21 cellular contexts compared by ENCODE assay signal in the genomic region with DNA sequence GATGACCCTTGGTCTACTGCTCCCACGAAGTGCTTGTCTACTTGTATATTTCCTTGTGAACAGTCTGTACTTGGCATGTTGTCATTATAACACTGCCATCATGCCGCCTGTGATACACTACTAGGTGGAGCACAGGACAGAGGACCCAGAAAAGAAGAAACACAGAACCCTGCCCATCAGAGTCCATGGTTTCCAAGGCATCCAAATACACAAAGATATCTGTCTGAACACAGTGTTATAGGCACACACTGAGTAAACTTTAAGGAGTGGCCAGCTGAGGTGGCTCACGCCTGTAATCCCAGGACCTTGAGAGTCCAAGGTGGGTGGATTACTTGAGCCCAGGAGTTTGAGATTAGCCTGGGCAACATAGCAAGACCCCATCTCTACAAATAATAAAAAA.
DNase-seq lines count a peak whose midpoint lies in the region; ATAC-seq and TF ChIP-seq lines count a peak whose summit lies in the region.
"Had no signal": no experiment of that assay in that cellular context is flagged by ENCODE, and none has a peak within 500 bp of the region (broad histone marks: within the 10 kb centered on the region; RNA-seq: fewer than 3 reads in every experiment).

No MANE protein-coding gene starts in this region.

- H3K36me3 ChIP-seq in colonic mucosa: no peaks in the 10 kb centered on the region
- peaks cover under 1% of the 10 kb centered on the region for H3K36me3 ChIP-seq in parathyroid adenoma (ENCODE audit: control insufficient read depth, insufficient read depth, low read length)

- intact Hi-C loops in natural killer cell (cut with micrococcal nuclease): no loop called here
- intact Hi-C loops in colonic mucosa (cut with DNase I): no loop called here
- intact Hi-C loops in activated CD4-positive, alpha-beta T cell treated with anti-CD3 and anti-CD28 coated beads, Interleukin-2, amount 10 ng/mL, durations not matched to agents 24 days and 14 days (cut with micrococcal nuclease): no loop called here

- H3K27me3 ChIP-seq in colonic mucosa (no peaks in the 10 kb centered on the region), parathyroid adenoma (ENCODE audit: control insufficient read depth, insufficient read depth, low read length) (no peaks in the 10 kb centered on the region)

- peaks cover 1% of the 10 kb centered on the region for H3K79me2 ChIP-seq in parathyroid adenoma

- H3K4me1 ChIP-seq in colonic mucosa (no peaks in the 10 kb centered on the region), parathyroid adenoma (peaks cover 19% of the 10 kb centered on the region)

- H3K27me3 Mint-ChIP-seq in natural killer cell treated with Interleukin-12 subunit alpha and Interleukin-12 subunit beta and Interleukin-15 and Interleukin-18, amount 100 ng/mL, for 72 hours: peaks cover 9 to 10% of the 10 kb centered on the region in 2 donors
- H3K27me3 Mint-ChIP-seq in natural killer cell (ENCODE audit: low read depth in 2 of 2): peaks cover 10 to 13% of the 10 kb centered on the region in 2 donors
- H3K27me3 Mint-ChIP-seq in nephron progenitor cell (ENCODE audit: low read depth, poor library complexity): peaks cover 5% of the 10 kb centered on the region
- peaks cover 2% of the 10 kb centered on the region for H3K27me3 Mint-ChIP-seq in activated CD4-positive, alpha-beta T cell treated with anti-CD3 and anti-CD28 coated beads, Interleukin-2, amount 10 ng/mL, durations not matched to agents 24 days and 14 days
- H3K27me3 Mint-ChIP-seq: CD4-positive, CD25-positive, alpha-beta regulatory T cell had no signal

- no peaks in the 10 kb centered on the region for H3K9me3 Mint-ChIP-seq in natural killer cell treated with Interleukin-12 subunit alpha and Interleukin-12 subunit beta and Interleukin-15 and Interleukin-18, amount 100 ng/mL, for 72 hours
- H3K9me3 Mint-ChIP-seq in natural killer cell (no peaks in the 10 kb centered on the region), nephron progenitor cell (peaks cover 5% of the 10 kb centered on the region)
- H3K9me3 Mint-ChIP-seq in activated CD4-positive, alpha-beta T cell treated with anti-CD3 and anti-CD28 coated beads, Interleukin-2, amount 10 ng/mL, durations not matched to agents 24 days and 14 days: no peaks in the 10 kb centered on the region
- H3K9me3 Mint-ChIP-seq: CD4-positive, CD25-positive, alpha-beta regulatory T cell had no signal

- peak; percentile 17 to 43 for ATAC-seq in natural killer cell treated with Interleukin-12 subunit alpha and Interleukin-12 subunit beta and Interleukin-15 and Interleukin-18, amount 100 ng/mL, for 72 hours
- ATAC-seq in natural killer cell: no peak
- ATAC-seq in GM19035 (IDR thresholded peaks at IDR 0.05; ENCODE audit: unreplicated experiment): no peak
- ATAC-seq: HCT116, Panc1 had no signal

- no peaks in the 10 kb centered on the region for H3K4me1 Mint-ChIP-seq in natural killer cell treated with Interleukin-12 subunit alpha and Interleukin-12 subunit beta and Interleukin-15 and Interleukin-18, amount 100 ng/mL, for 72 hours (ENCODE audit: low read depth in 2 of 2)
- no peaks in the 10 kb centered on the region for H3K4me1 Mint-ChIP-seq in natural killer cell
- peaks cover 51% of the 10 kb centered on the region for H3K4me1 Mint-ChIP-seq in nephron progenitor cell
- no peaks in the 10 kb centered on the region for H3K4me1 Mint-ChIP-seq in activated CD4-positive, alpha-beta T cell treated with anti-CD3 and anti-CD28 coated beads, Interleukin-2, amount 10 ng/mL, durations not matched to agents 24 days and 14 days

- H2AFZ ChIP-seq in parathyroid adenoma: peak overlapping the region; percentile 25

- H3K4me2 ChIP-seq in parathyroid adenoma (ENCODE audit: low read length): no peak overlapping the region

- H3K4me3 ChIP-seq in colonic mucosa (no peak overlapping the region), parathyroid adenoma (ENCODE audit: low read depth, low read length) (no peak overlapping the region)

- no peak for TF ChIP-seq CTCF in natural killer cell (IDR thresholded peaks at IDR 0.05)
- no peak for TF ChIP-seq CTCF in colonic mucosa (IDR thresholded peaks at IDR 0.05)
- TF ChIP-seq CTCF in parathyroid adenoma (IDR thresholded peaks at IDR 0.05): no peak
- TF ChIP-seq CTCF in nephron progenitor cell (IDR thresholded peaks at IDR 0.05): no peak

- H3K36me3 Mint-ChIP-seq in natural killer cell treated with Interleukin-12 subunit alpha and Interleukin-12 subunit beta and Interleukin-15 and Interleukin-18, amount 100 ng/mL, for 72 hours: no peaks in the 10 kb centered on the region
- H3K36me3 Mint-ChIP-seq in natural killer cell (no peaks in the 10 kb centered on the region), nephron progenitor cell (ENCODE audit: low read depth) (no peaks in the 10 kb centered on the region)
- peaks cover 5% of the 10 kb centered on the region for H3K36me3 Mint-ChIP-seq in activated CD4-positive, alpha-beta T cell treated with anti-CD3 and anti-CD28 coated beads, Interleukin-2, amount 10 ng/mL, durations not matched to agents 24 days and 14 days (ENCODE audit: low read depth)

- H3K27ac Mint-ChIP-seq in natural killer cell treated with Interleukin-12 subunit alpha and Interleukin-12 subunit beta and Interleukin-15 and Interleukin-18, amount 100 ng/mL, for 72 hours: no peak overlapping the region
- H3K27ac Mint-ChIP-seq in natural killer cell (no peak overlapping the region), nephron progenitor cell (no peak overlapping the region)
- no peak overlapping the region for H3K27ac Mint-ChIP-seq in activated CD4-positive, alpha-beta T cell treated with anti-CD3 and anti-CD28 coated beads, Interleukin-2, amount 10 ng/mL, durations not matched to agents 24 days and 14 days
- H3K27ac Mint-ChIP-seq: CD4-positive, CD25-positive, alpha-beta regulatory T cell had no signal

- no peak overlapping the region for H3K27ac ChIP-seq in colonic mucosa
- peak overlapping the region; percentile 55 for H3K27ac ChIP-seq in parathyroid adenoma
- H3K27ac ChIP-seq: HL-60 had no signal

- no peak overlapping the region for H3K4me3 Mint-ChIP-seq in natural killer cell treated with Interleukin-12 subunit alpha and Interleukin-12 subunit beta and Interleukin-15 and Interleukin-18, amount 100 ng/mL, for 72 hours
- H3K4me3 Mint-ChIP-seq in natural killer cell (no peak overlapping the region), nephron progenitor cell (no peak overlapping the region)
- H3K4me3 Mint-ChIP-seq in activated CD4-positive, alpha-beta T cell treated with anti-CD3 and anti-CD28 coated beads, Interleukin-2, amount 10 ng/mL, durations not matched to agents 24 days and 14 days: no peak overlapping the region
- H3K4me3 Mint-ChIP-seq: CD4-positive, CD25-positive, alpha-beta regulatory T cell had no signal

- no peak for DNase-seq in natural killer cell treated with Interleukin-12 subunit alpha and Interleukin-12 subunit beta and Interleukin-15 and Interleukin-18, amount 100 ng/mL, for 72 hours (ENCODE audit: low spot score)
- DNase-seq in natural killer cell (no peak), colonic mucosa (peak; percentile 29), nephron progenitor cell (no peak)
- DNase-seq in stimulated activated naive CD4-positive, alpha-beta T cell treated with Interleukin-2 at 50 U/mL for 16 hours (lab: John Stamatoyannopoulos, UW): no peak
- no peak for DNase-seq in activated CD4-positive, alpha-beta T cell treated with anti-CD3 and anti-CD28 coated beads, Interleukin-2, amount 10 ng/mL, durations not matched to agents 24 days and 14 days
- DNase-seq: CD4-positive, CD25-positive, alpha-beta regulatory T cell; DMS153; KBM-7; NCI-H1048; NCI-H1417; NCI-H1694; NCI-H2081; NCI-H2227 treated with DMSO at 0.1 percent for 48 hours; NCI-H526 treated with DMSO at 0.1 percent for 48 hours; SHP77 treated with DMSO at 0.1 percent for 48 hours had no signal

- no peaks in the 10 kb centered on the region for H3K9me3 ChIP-seq in colonic mucosa
- no peaks in the 10 kb centered on the region for H3K9me3 ChIP-seq in parathyroid adenoma (ENCODE audit: control insufficient read depth, low read length)

- H3K9ac ChIP-seq in colonic mucosa (ENCODE audit: low read depth in 2 of 2, low read length in 2 of 2) (no peak overlapping the region), parathyroid adenoma (no peak overlapping the region)

Comparison
In these comparisons a context has a peak if more than half of its experiments do, and no peak if none do; other contexts are left out.
1. ATAC-seq: peak in natural killer cell treated with Interleukin-12 subunit alpha and Interleukin-12 subunit beta and Interleukin-15 and Interleukin-18, amount 100 ng/mL, for 72 hours (2 of 2); none in natural killer cell (0 of 3) and GM19035 (single experiment).